Comparison of ENCODE assay signal across 8 cellular contexts in genomic region chr12:38328306-38328938, GRCh38. TPM values are rescaled to one million over a fixed set of nuclear protein-coding genes. Genes with fewer than 3 reads are reported as not detected.
DNase-seq lines count a peak whose midpoint lies in the region; FAIRE-seq and TF ChIP-seq lines count a peak whose summit lies in the region.
"Not testable (repeated sequence)": the region's sequence is repeated elsewhere in the genome, so short reads cannot be mapped to it uniquely, and the experiment has no call there.

No MANE protein-coding gene starts in this region.

- not testable (repeated sequence) for H3K27me3 Mint-ChIP-seq in glutamatergic neuron (ENCODE audit: unreplicated experiment)

- not testable (repeated sequence) for H3K36me3 ChIP-seq in HEK293 (ENCODE audit: control insufficient read depth in 2 of 2, insufficient read depth in 1 of 2, low read length in 2 of 2); breast epithelium; neural cell (ENCODE audit: insufficient read depth, low read length)

- not testable (repeated sequence) for H3K4me1 Mint-ChIP-seq in glutamatergic neuron (ENCODE audit: low read depth, unreplicated experiment)

- FAIRE-seq in RCC 7860 (lab: Jason Lieb, UNC) = peak; percentile 89

- H3K9me3 Mint-ChIP-seq in glutamatergic neuron (ENCODE audit: unreplicated experiment) = not testable (repeated sequence)

- CTCF ChIA-PET in HEK293 (lab: Yijun Ruan, JAX) = interaction anchor here (0.6 to 3.6 kb wide), 9 partner anchors 9 to 1737 kb away, joined by 3 to 19 read pairs (median 3); no protein-coding TSS in a partner anchor

- not testable (repeated sequence) for H3K9me2 ChIP-seq in neural cell (ENCODE audit: insufficient read depth, low read length)

- DNase-seq in G401 (ENCODE audit: low spot score) (peak; percentile 48), NAMALWA (ENCODE audit: low spot score) (peak; percentile 60), RCC 7860 (ENCODE audit: low spot score) (peak; percentile 31)
- not testable (repeated sequence) for DNase-seq in breast epithelium (ENCODE audit: low spot score in 2 of 2); glutamatergic neuron

- intact Hi-C loops in breast epithelium (cut with DNase I; ENCODE audit: low total_unique reads) = not testable (repeated sequence)

- H3K36me3 Mint-ChIP-seq in glutamatergic neuron (ENCODE audit: unreplicated experiment) = not testable (repeated sequence)

- H3K4me3 ChIP-seq in HEK293 (ENCODE audit: low read depth, low read length); breast epithelium; neural cell (ENCODE audit: low read length): not testable (repeated sequence)

- H3K9ac ChIP-seq in neural cell (ENCODE audit: low read length) = not testable (repeated sequence)

- not testable (repeated sequence) for H3K4me1 ChIP-seq in HEK293 (ENCODE audit: control insufficient read depth, insufficient read depth, low read length); breast epithelium

- in situ Hi-C loops in G401 (cut with HindIII; ENCODE audit: low sequenced_read_pairs) = not testable (repeated sequence)

- peak; percentile 83 for TF ChIP-seq RAD21 in neural cell (conservative IDR thresholded peaks at IDR 0.05)

- H3K4me3 Mint-ChIP-seq in glutamatergic neuron (ENCODE audit: unreplicated experiment) = not testable (repeated sequence)

- H2AFZ ChIP-seq in neural cell (ENCODE audit: low read depth, low read length) = not testable (repeated sequence)

- not testable (repeated sequence) for H3K27me3 ChIP-seq in breast epithelium; neural cell (ENCODE audit: insufficient read depth, low read depth, low read length)

- H3K27ac Mint-ChIP-seq in glutamatergic neuron (ENCODE audit: unreplicated experiment) = not testable (repeated sequence)

- H3K9me3 ChIP-seq in HEK293 (ENCODE audit: control insufficient read depth, insufficient read depth, low read depth, low read length); breast epithelium; neural cell (ENCODE audit: low read length): not testable (repeated sequence)

- H3K79me2 ChIP-seq in neural cell (replicated peaks; ENCODE audit: insufficient read depth, low read length) = not testable (repeated sequence)

- H3F3A ChIP-seq in neural cell (ENCODE audit: insufficient read depth, low read length, poor library complexity, severe bottlenecking) = not testable (repeated sequence)

- not testable (repeated sequence) for H3K27ac ChIP-seq in 22Rv1; HEK293 (ENCODE audit: extremely low read depth, low read depth, low read length); breast epithelium; neural cell (ENCODE audit: low read length)

- TF ChIP-seq EP300 in neural cell (conservative IDR thresholded peaks at IDR 0.05; ENCODE audit: poor library complexity, severe bottlenecking) = not testable (repeated sequence)

- TF ChIP-seq POLR2A in breast epithelium (IDR thresholded peaks at IDR 0.05) = not testable (repeated sequence)

- POLR2A ChIA-PET in HEK293 (lab: Yijun Ruan, JAX) = not testable (repeated sequence)

- peak; percentile 77 for TF ChIP-seq CTCF in 22Rv1 (IDR thresholded peaks at IDR 0.05)
- not testable (repeated sequence) for TF ChIP-seq CTCF in HEK293 (tag by site-specific recombination; IDR thresholded peaks at IDR 0.05)
- peak in 2 of 3 donors; percentile 43 to 62 for TF ChIP-seq CTCF in breast epithelium (IDR thresholded peaks at IDR 0.05)
- peak; percentile 87 for TF ChIP-seq CTCF in glutamatergic neuron (IDR thresholded peaks at IDR 0.05; ENCODE audit: partially characterized antibody, unreplicated experiment)
- TF ChIP-seq CTCF in neural cell (IDR thresholded peaks at IDR 0.05; ENCODE audit: poor library complexity, severe bottlenecking) = peak; percentile 76

- not testable (repeated sequence) for H4K20me1 ChIP-seq in neural cell (ENCODE audit: insufficient read depth)

- not testable (repeated sequence) for H3K4me2 ChIP-seq in neural cell (ENCODE audit: low read length)

TF ChIP-seq in HEK293, 187 proteins besides CTCF, POLR2A, EP300 and RAD21:
- 0 out of 2 replicates have a peak, but pooled peaks have one; percentile 40 for TF ChIP-seq ZNF660 (tag by site-specific recombination; IDR thresholded peaks at IDR 0.05)
- peak; percentile 61 for TF ChIP-seq ZNF654 (tag by site-specific recombination; IDR thresholded peaks at IDR 0.05; ENCODE audit: low read depth)

TF ChIP-seq in neural cell, 6 proteins besides CTCF, POLR2A, EP300 and RAD21:
- TF ChIP-seq SMC3 (conservative IDR thresholded peaks at IDR 0.05; ENCODE audit: poor library complexity) = peak; percentile 82

RNA-seq across cellular contexts. Expression of gene ALG10B, which starts 11.8 kb away (rescaled TPM):
- total RNA-seq in G401 (2014; rRNA removed; shearing (Covaris generic)) = 1.3 and 3.2 TPM in 2 replicates
- total RNA-seq in breast epithelium = 1 to 10 TPM; 4.6 to 7.5 (median 5.9) TPM
- 6.3 TPM for total RNA-seq in glutamatergic neuron (ENCODE audit: unreplicated experiment)
- 5.7 and 7.2 TPM in 2 replicates for polyA plus RNA-seq in neural cell
- 16.8 and 18.6 TPM in 2 replicates for polyA minus RNA-seq in neural cell
